8 cellular contexts compared by ENCODE assay signal in genomic region chr19:48513289-48514122, GRCh38. TPM values are rescaled to one million over a fixed set of nuclear protein-coding genes. Genes with fewer than 3 reads are reported as not detected.
DNase-seq lines count a peak whose midpoint lies in the region; ATAC-seq and TF ChIP-seq lines count a peak whose summit lies in the region.

No MANE protein-coding gene starts in this region.

- peak overlapping the region; percentile 94 for H3K27ac ChIP-seq in neural cell (ENCODE audit: low read length)
- H3K27ac ChIP-seq in testis = no peak overlapping the region

- no peaks in the 10 kb centered on the region for H4K20me1 ChIP-seq in neural cell (ENCODE audit: insufficient read depth)

- H3K9me3 ChIP-seq in neural cell (ENCODE audit: low read length) (no peaks in the 10 kb centered on the region), testis (no peaks in the 10 kb centered on the region)

- no peaks in the 10 kb centered on the region for H3K36me3 Mint-ChIP-seq in activated T-helper 17 cell treated with anti-CD3 and anti-CD28 coated beads, Interleukin-2, amount 50 U/mL, for 72 hours (ENCODE audit: low read depth)

- peak; percentile 59 for DNase-seq in GM06990 (ENCODE audit: extremely low read depth, insufficient read length)
- peak; percentile 71 for DNase-seq in KBM-7
- peak; percentile 90 for DNase-seq in RKO (ENCODE audit: low spot score)
- DNase-seq in foreskin fibroblast = peak; percentile 41 to 82
- peak; percentile 82 for DNase-seq in testis

- H3F3A ChIP-seq in neural cell (ENCODE audit: insufficient read depth, low read length, poor library complexity, severe bottlenecking) = no peaks in the 10 kb centered on the region

- no peaks in the 10 kb centered on the region for H3K9me3 Mint-ChIP-seq in activated T-helper 17 cell treated with anti-CD3 and anti-CD28 coated beads, Interleukin-2, amount 50 U/mL, for 72 hours

- peak overlapping the region; percentile 53 for H3K4me2 ChIP-seq in neural cell (ENCODE audit: low read length)

- H3K4me3 ChIP-seq in GM06990 (replicated peaks; ENCODE audit: low read depth, low read length) (peak overlapping the region; percentile 77), foreskin fibroblast (ENCODE audit: low read depth in 1 of 2, low read length in 2 of 2) (peak overlapping the region; percentile 49 to 57), neural cell (ENCODE audit: low read length) (peak overlapping the region; percentile 74), testis (peak overlapping the region; percentile 36 to 53)

- TF ChIP-seq POLR2A in testis (IDR thresholded peaks at IDR 0.05) = no peak

- peak overlapping the region; percentile 71 for H3K27ac Mint-ChIP-seq in activated T-helper 17 cell treated with anti-CD3 and anti-CD28 coated beads, Interleukin-2, amount 50 U/mL, for 72 hours

- peak; percentile 28 for TF ChIP-seq RAD21 in neural cell (conservative IDR thresholded peaks at IDR 0.05)

- TF ChIP-seq EP300 in neural cell (conservative IDR thresholded peaks at IDR 0.05; ENCODE audit: poor library complexity, severe bottlenecking) = no peak

- peak overlapping the region; percentile 98 for H2AFZ ChIP-seq in neural cell (ENCODE audit: low read depth, low read length)

- ATAC-seq in activated T-helper 17 cell treated with anti-CD3 and anti-CD28 coated beads, Interleukin-2, amount 50 U/mL, for 72 hours (replicated peaks) = peak; percentile 76
- no peak for ATAC-seq in HG02571 (IDR thresholded peaks at IDR 0.05; ENCODE audit: unreplicated experiment)

- H3K27me3 ChIP-seq in GM06990 (replicated peaks; ENCODE audit: control insufficient read depth, insufficient read depth, low read length) (peaks cover 2% of the 10 kb centered on the region), neural cell (ENCODE audit: insufficient read depth, low read depth, low read length) (no peaks in the 10 kb centered on the region), testis (no peaks in the 10 kb centered on the region)

- WGBS in testis, 2 donors = 1 to 3% methylated on average over 16 to 53 of the region's 54 CpGs

- in situ Hi-C loops in KBM-7 (cut with MboI; ENCODE audit: low pct_unique_long_range_greater_than_20kb, low sequenced_read_pairs) = no loop called here

- intact Hi-C loops in testis (cut with DNase I; ENCODE audit: low total_unique reads) = no loop called here

- peaks cover 8% of the 10 kb centered on the region for H3K4me1 ChIP-seq in testis

- peaks cover 10% of the 10 kb centered on the region for H3K79me2 ChIP-seq in neural cell (replicated peaks; ENCODE audit: insufficient read depth, low read length)

- H3K36me3 ChIP-seq in GM06990 (ENCODE audit: control insufficient read depth, insufficient read depth, low read length) (no peaks in the 10 kb centered on the region), neural cell (ENCODE audit: insufficient read depth, low read length) (no peaks in the 10 kb centered on the region), testis (ENCODE audit: low read depth, missing control alignments) (no peaks in the 10 kb centered on the region)

- no peaks in the 10 kb centered on the region for H3K27me3 Mint-ChIP-seq in activated T-helper 17 cell treated with anti-CD3 and anti-CD28 coated beads, Interleukin-2, amount 50 U/mL, for 72 hours

- peaks cover 5% of the 10 kb centered on the region for H3K4me1 Mint-ChIP-seq in activated T-helper 17 cell treated with anti-CD3 and anti-CD28 coated beads, Interleukin-2, amount 50 U/mL, for 72 hours

- H3K9ac ChIP-seq in neural cell (ENCODE audit: low read length) = peak overlapping the region; percentile 94

- no peak overlapping the region for H3K4me3 Mint-ChIP-seq in activated T-helper 17 cell treated with anti-CD3 and anti-CD28 coated beads, Interleukin-2, amount 50 U/mL, for 72 hours

- TF ChIP-seq CTCF in GM06990 (IDR thresholded peaks at IDR 0.05; ENCODE audit: insufficient read depth, low read length, poor library complexity, severe bottlenecking) (no peak), foreskin fibroblast (IDR thresholded peaks at IDR 0.05; ENCODE audit: low read depth, low read length) (no peak), neural cell (IDR thresholded peaks at IDR 0.05; ENCODE audit: poor library complexity, severe bottlenecking) (no peak), testis (IDR thresholded peaks at IDR 0.05) (no peak)

- no peaks in the 10 kb centered on the region for H3K9me2 ChIP-seq in neural cell (ENCODE audit: insufficient read depth, low read length)

TF ChIP-seq in neural cell, 6 proteins besides CTCF, POLR2A, EP300 and RAD21:
- TF ChIP-seq SMC3 (conservative IDR thresholded peaks at IDR 0.05; ENCODE audit: poor library complexity) = no peak
- TF ChIP-seq TAF1 (IDR thresholded peaks at IDR 0.05; ENCODE audit: low read depth) = peak; percentile 23
- TF ChIP-seq POLR2AphosphoS5 (IDR thresholded peaks at IDR 0.05) = peak; percentile 77
- peak; percentile 21 for TF ChIP-seq REST (IDR thresholded peaks at IDR 0.05; ENCODE audit: borderline replicate concordance)
- no peak for TF ChIP-seq EZH2 (IDR thresholded peaks at IDR 0.05; ENCODE audit: borderline replicate concordance, insufficient read depth, low read length, poor library complexity, severe bottlenecking)
- TF ChIP-seq MXI1 (conservative IDR thresholded peaks at IDR 0.05; ENCODE audit: poor library complexity, severe bottlenecking) = peak; percentile 32

RNA-seq across cellular contexts. Expression of gene LMTK3, which starts 1.9 kb away (rescaled TPM):
- total RNA-seq in activated T-helper 17 cell treated with anti-CD3 and anti-CD28 coated beads, Interleukin-2, amount 50 U/mL, for 72 hours = 1 to 10 TPM; 3.8 to 5.9 TPM
- polyA plus RNA-seq in neural cell (8.1 and 17.1 TPM in 2 replicates), testis (ENCODE audit: insufficient read depth, low read depth, low replicate concordance) (0.96 TPM)
- polyA minus RNA-seq in neural cell = 26.6 and 33.1 TPM in 2 replicates
- 1 to 10 TPM in 1 of 2 donors, under 1 TPM in 1; 0.62 to 1.7 TPM for total RNA-seq in testis

RNA-seq across cellular contexts. Expression of gene SULT2B1, which starts 38.5 kb away (rescaled TPM):
- total RNA-seq in activated T-helper 17 cell treated with anti-CD3 and anti-CD28 coated beads, Interleukin-2, amount 50 U/mL, for 72 hours = not detected
- not detected in 2 replicates for polyA plus RNA-seq in neural cell
- polyA minus RNA-seq in neural cell = not detected in 2 replicates
- 1 to 10 TPM; 1.1 to 1.4 TPM for total RNA-seq in testis
- 1.0 TPM for polyA plus RNA-seq in testis (ENCODE audit: insufficient read depth, low read depth, low replicate concordance)

RNA-seq across cellular contexts. Expression of gene CYTH2, which starts 44.3 kb away (rescaled TPM):
- 10 to 100 TPM; 30.6 to 35.4 TPM for total RNA-seq in activated T-helper 17 cell treated with anti-CD3 and anti-CD28 coated beads, Interleukin-2, amount 50 U/mL, for 72 hours
- 314 and 397 TPM in 2 replicates for polyA plus RNA-seq in neural cell
- 162 and 163 TPM in 2 replicates for polyA minus RNA-seq in neural cell
- total RNA-seq in testis = 100 to 1,000 TPM in 1 of 2 donors, 10 to 100 TPM in 1; 92.7 to 123 TPM
- 132 TPM for polyA plus RNA-seq in testis (ENCODE audit: insufficient read depth, low read depth, low replicate concordance)

RNA-seq across cellular contexts. Expression of gene KCNJ14, which starts 58.1 kb away (rescaled TPM):
- total RNA-seq in activated T-helper 17 cell treated with anti-CD3 and anti-CD28 coated beads, Interleukin-2, amount 50 U/mL, for 72 hours = 1 to 10 TPM; 1.7 to 2.1 TPM
- polyA plus RNA-seq in neural cell = 1.1 and 1.6 TPM in 2 replicates
- polyA minus RNA-seq in neural cell = 1.2 TPM in 2 replicates
- total RNA-seq in testis = 1 to 10 TPM; 1.6 to 2.2 TPM
- 0.66 TPM for polyA plus RNA-seq in testis (ENCODE audit: insufficient read depth, low read depth, low replicate concordance)
